In genomic region chr1:10693152-10693496, GRCh38 we compare ENCODE assay signal across 8 cellular contexts.
DNase-seq lines count a peak whose midpoint lies in the region; ATAC-seq and TF ChIP-seq lines count a peak whose summit lies in the region.

No MANE protein-coding gene starts in this region.

- no peaks in the 10 kb centered on the region for H3K36me3 ChIP-seq in right lobe of liver
- no peaks in the 10 kb centered on the region for H3K36me3 ChIP-seq in subcutaneous abdominal adipose tissue (ENCODE audit: control insufficient read depth in 5 of 5, insufficient read depth in 5 of 5, low read length in 5 of 5)

- no peaks in the 10 kb centered on the region for H3K9me3 Mint-ChIP-seq in activated CD8-positive, alpha-beta memory T cell treated with anti-CD3 and anti-CD28 coated beads, Interleukin-2, amount 10 ng/mL, durations not matched to agents 7 days and 5 days (ENCODE audit: low read depth)
- H3K9me3 Mint-ChIP-seq in activated naive CD8-positive, alpha-beta T cell treated with anti-CD3 and anti-CD28 coated beads, Interleukin-2, amount 10 ng/mL, durations not matched to agents 7 days and 5 days, result no peaks in the 10 kb centered on the region

- H3K27ac ChIP-seq in right lobe of liver (peak overlapping the region in 1 of 3 donors; percentile 75), subcutaneous abdominal adipose tissue (ENCODE audit: low read depth, low read length) (no peak overlapping the region)

- no peak for ATAC-seq in activated CD8-positive, alpha-beta memory T cell treated with anti-CD3 and anti-CD28 coated beads, Interleukin-2, amount 10 ng/mL, durations not matched to agents 7 days and 5 days
- no peak for ATAC-seq in activated naive CD8-positive, alpha-beta T cell treated with anti-CD3 and anti-CD28 coated beads, Interleukin-2, amount 10 ng/mL, durations not matched to agents 7 days and 5 days (ENCODE audit: low read depth)
- ATAC-seq in right lobe of liver, result no peak

- H3K9me3 ChIP-seq in right lobe of liver (no peaks in the 10 kb centered on the region), subcutaneous abdominal adipose tissue (ENCODE audit: control insufficient read depth in 5 of 5, low read length in 5 of 5) (no peaks in the 10 kb centered on the region)

- CTCF ChIA-PET in activated CD8-positive, alpha-beta memory T cell treated with anti-CD3 and anti-CD28 coated beads, Interleukin-2, amount 10 ng/mL, durations not matched to agents 7 days and 5 days (lab: Charles Lee), result interaction anchor here (0.6 to 1.9 kb wide), 9 partner anchors 81 to 198 kb away, joined by 3 to 8 read pairs (median 4); no protein-coding TSS in a partner anchor

- peak overlapping the region; percentile 79 for H3K4me3 Mint-ChIP-seq in activated CD8-positive, alpha-beta memory T cell treated with anti-CD3 and anti-CD28 coated beads, Interleukin-2, amount 10 ng/mL, durations not matched to agents 7 days and 5 days
- H3K4me3 Mint-ChIP-seq in activated naive CD8-positive, alpha-beta T cell treated with anti-CD3 and anti-CD28 coated beads, Interleukin-2, amount 10 ng/mL, durations not matched to agents 7 days and 5 days, result peak overlapping the region; percentile 88

- 52% methylated on average over 4 of the region's 6 CpGs for WGBS in right lobe of liver (ENCODE audit: insufficient coverage, low coverage, low lambda C conversion rate, missing lambda C conversion rate)

- H3K36me3 Mint-ChIP-seq in activated CD8-positive, alpha-beta memory T cell treated with anti-CD3 and anti-CD28 coated beads, Interleukin-2, amount 10 ng/mL, durations not matched to agents 7 days and 5 days, result no peaks in the 10 kb centered on the region
- H3K36me3 Mint-ChIP-seq in activated naive CD8-positive, alpha-beta T cell treated with anti-CD3 and anti-CD28 coated beads, Interleukin-2, amount 10 ng/mL, durations not matched to agents 7 days and 5 days, result no peaks in the 10 kb centered on the region

- peaks cover 0 to 11% (median 4%) of the 10 kb centered on the region in 4 donors for H3K4me1 ChIP-seq in right lobe of liver
- peaks cover 0 to 43% (median 8%) of the 10 kb centered on the region in 5 donors for H3K4me1 ChIP-seq in subcutaneous abdominal adipose tissue (ENCODE audit: control insufficient read depth in 5 of 5, insufficient read depth in 5 of 5, low read length in 5 of 5)

- no peak overlapping the region for H3K9ac ChIP-seq in subcutaneous abdominal adipose tissue (ENCODE audit: low read length in 5 of 5)

- TF ChIP-seq POLR2A in right lobe of liver (IDR thresholded peaks at IDR 0.05), result no peak

- H3K4me3 ChIP-seq in right lobe of liver, result peak overlapping the region; percentile 69 to 87 (median 83)
- peak overlapping the region in 4 of 5 donors; percentile 70 to 78 (median 72) for H3K4me3 ChIP-seq in subcutaneous abdominal adipose tissue (ENCODE audit: low read depth in 1 of 5, low read length in 5 of 5)

- H3K27ac Mint-ChIP-seq in activated CD8-positive, alpha-beta memory T cell treated with anti-CD3 and anti-CD28 coated beads, Interleukin-2, amount 10 ng/mL, durations not matched to agents 7 days and 5 days, result peak overlapping the region; percentile 89
- H3K27ac Mint-ChIP-seq in activated naive CD8-positive, alpha-beta T cell treated with anti-CD3 and anti-CD28 coated beads, Interleukin-2, amount 10 ng/mL, durations not matched to agents 7 days and 5 days, result no peak overlapping the region

- TF ChIP-seq CTCF in right lobe of liver (IDR thresholded peaks at IDR 0.05), result no peak

- H3K27me3 ChIP-seq in right lobe of liver (no peaks in the 10 kb centered on the region), subcutaneous abdominal adipose tissue (ENCODE audit: control insufficient read depth in 5 of 5, insufficient read depth in 4 of 5, low read length in 5 of 5) (peaks cover 0 to 5% (median 4%) of the 10 kb centered on the region in 5 donors)

- no peak for DNase-seq in activated CD8-positive, alpha-beta memory T cell treated with anti-CD3 and anti-CD28 coated beads, Interleukin-2, amount 10 ng/mL, durations not matched to agents 7 days and 5 days
- no peak for DNase-seq in activated CD8-positive, alpha-beta memory T cell treated with anti-CD3 and anti-CD28 coated beads, Interleukin-2, amount 50 U/mL, for 48 hours
- no peak for DNase-seq in activated naive CD8-positive, alpha-beta T cell treated with anti-CD3 and anti-CD28 coated beads, Interleukin-2, amount 10 ng/mL, durations not matched to agents 7 days and 5 days
- DNase-seq in right lobe of liver, result no peak
- DNase-seq in KBM-7, result no peak
- DNase-seq in activated CD4-positive, CD25-positive, alpha-beta regulatory T cell treated with anti-CD3 and anti-CD28 coated beads, Interleukin-2, amount 50 U/mL, for 72 hours, result no peak
- no peak for DNase-seq in islet precursor cell

- peaks cover 27% of the 10 kb centered on the region for H3K4me1 Mint-ChIP-seq in activated CD8-positive, alpha-beta memory T cell treated with anti-CD3 and anti-CD28 coated beads, Interleukin-2, amount 10 ng/mL, durations not matched to agents 7 days and 5 days
- H3K4me1 Mint-ChIP-seq in activated naive CD8-positive, alpha-beta T cell treated with anti-CD3 and anti-CD28 coated beads, Interleukin-2, amount 10 ng/mL, durations not matched to agents 7 days and 5 days, result peaks cover 17% of the 10 kb centered on the region

- intact Hi-C loops in right lobe of liver (cut with DNase I), result no loop called here

- POLR2A ChIA-PET in activated naive CD8-positive, alpha-beta T cell treated with anti-CD3 and anti-CD28 coated beads, Interleukin-2, amount 10 ng/mL, durations not matched to agents 7 days and 5 days (lab: Charles Lee), result interaction anchor here (0.5 to 0.8 kb wide), 2 partner anchors 101 to 1326 kb away, joined by 3 to 5 read pairs; no protein-coding TSS in a partner anchor

- peaks cover 11% of the 10 kb centered on the region for H3K27me3 Mint-ChIP-seq in activated CD8-positive, alpha-beta memory T cell treated with anti-CD3 and anti-CD28 coated beads, Interleukin-2, amount 10 ng/mL, durations not matched to agents 7 days and 5 days
- H3K27me3 Mint-ChIP-seq in activated naive CD8-positive, alpha-beta T cell treated with anti-CD3 and anti-CD28 coated beads, Interleukin-2, amount 10 ng/mL, durations not matched to agents 7 days and 5 days, result peaks cover 6% of the 10 kb centered on the region

- in situ Hi-C loops in KBM-7 (cut with MboI; ENCODE audit: low pct_unique_long_range_greater_than_20kb, low sequenced_read_pairs), result no loop called here
